ENCODE assay signal across 14 cellular contexts in genomic region chr15:85642693-85643058, GRCh38.
DNase-seq lines count a peak whose midpoint lies in the region; ATAC-seq and TF ChIP-seq lines count a peak whose summit lies in the region.
"Had no signal": no experiment of that assay in that cellular context is flagged by ENCODE, and none has a peak within 500 bp of the region (broad histone marks: within the 10 kb centered on the region; RNA-seq: fewer than 3 reads in every experiment).

No MANE protein-coding gene starts in this region.

- intact Hi-C loops in activated CD8-positive, alpha-beta T cell treated with anti-CD3 and anti-CD28 coated beads for 36 hours (cut with micrococcal nuclease) = no loop called here
- intact Hi-C loops in heart left ventricle (cut with DNase I) = loop anchor here in 1 of 10 donors (1.0 kb wide), 1 partner anchor 47 kb away; no protein-coding TSS in a partner anchor

- ATAC-seq in activated CD8-positive, alpha-beta T cell treated with anti-CD3 and anti-CD28 coated beads for 36 hours = no peak
- ATAC-seq in activated CD8-positive, alpha-beta T cell treated with anti-CD3 and anti-CD28 coated beads, Interleukin-2, amount 10 ng/mL, durations not matched to agents 7 days and 5 days = no peak
- ATAC-seq in heart left ventricle (peak; percentile 67 to 84 (median 80)), omental fat pad (ENCODE audit: low FRiP score) (peak; percentile 60)
- ATAC-seq: A549, K562 had no signal

- H3K36me3 ChIP-seq in heart left ventricle (peaks cover 0 to 80% (median 59%) of the 10 kb centered on the region in 9 donors), urinary bladder (ENCODE audit: insufficient read depth) (peaks cover 6% of the 10 kb centered on the region), brain microvascular endothelial cell (replicated peaks) (peaks cover 8% of the 10 kb centered on the region)

- H3K4me1 ChIP-seq in heart left ventricle (peaks cover 0 to 91% (median 56%) of the 10 kb centered on the region in 12 donors), urinary bladder (ENCODE audit: insufficient read depth) (no peaks in the 10 kb centered on the region)

- H3K9me3 ChIP-seq in heart left ventricle = no peaks in the 10 kb centered on the region
- H3K9me3 ChIP-seq: A549 had no signal

- no peaks in the 10 kb centered on the region for H3K9me3 Mint-ChIP-seq in activated CD8-positive, alpha-beta T cell treated with anti-CD3 and anti-CD28 coated beads for 36 hours
- H3K9me3 Mint-ChIP-seq in activated CD8-positive, alpha-beta T cell treated with anti-CD3 and anti-CD28 coated beads, Interleukin-2, amount 10 ng/mL, durations not matched to agents 7 days and 5 days (ENCODE audit: insufficient read depth) = no peaks in the 10 kb centered on the region
- H3K9me3 Mint-ChIP-seq: stimulated activated naive B cell treated with anti-CD40 and anti-IgM and Interleukin-4, amounts not matched to agents 10 μg/mL and 1 μg/mL and 100 μg/mL, for 72 hours had no signal

- H3K27ac Mint-ChIP-seq in activated CD8-positive, alpha-beta T cell treated with anti-CD3 and anti-CD28 coated beads for 36 hours = peak overlapping the region; percentile 5
- no peak overlapping the region for H3K27ac Mint-ChIP-seq in activated CD8-positive, alpha-beta T cell treated with anti-CD3 and anti-CD28 coated beads, Interleukin-2, amount 10 ng/mL, durations not matched to agents 7 days and 5 days
- H3K27ac Mint-ChIP-seq: activated CD4-positive, alpha-beta T cell treated with anti-CD3 and anti-CD28 coated beads, Interleukin-2, amount 10 ng/mL, durations not matched to agents 24 days and 14 days; stimulated activated naive B cell treated with anti-CD40 and anti-IgM and Interleukin-4, amounts not matched to agents 10 μg/mL and 1 μg/mL and 100 μg/mL, for 72 hours had no signal

- no peak for DNase-seq in activated CD8-positive, alpha-beta T cell treated with anti-CD3 and anti-CD28 coated beads for 36 hours
- DNase-seq in activated CD8-positive, alpha-beta T cell treated with anti-CD3 and anti-CD28 coated beads, Interleukin-2, amount 10 ng/mL, durations not matched to agents 7 days and 5 days = no peak
- peak; percentile 62 to 82 (median 77) for DNase-seq in heart left ventricle
- no peak for DNase-seq in omental fat pad (ENCODE audit: low spot score)
- no peak for DNase-seq in effector CD8-positive, alpha-beta T cell (lab: John Stamatoyannopoulos, UW)
- no peak for DNase-seq in GDM1 (lab: John Stamatoyannopoulos, UW)
- DNase-seq in brain microvascular endothelial cell = no peak
- DNase-seq: activated CD4-positive, alpha-beta T cell treated with anti-CD3 and anti-CD28 coated beads, Interleukin-2, amount 10 ng/mL, durations not matched to agents 24 days and 14 days; amniotic stem cell; SHP77 treated with DMSO at 0.1 percent for 48 hours; stimulated activated naive B cell treated with anti-CD40 and anti-IgM and Interleukin-4, amounts not matched to agents 10 μg/mL and 1 μg/mL and 100 μg/mL, for 72 hours had no signal

- no peaks in the 10 kb centered on the region for H3K27me3 Mint-ChIP-seq in activated CD8-positive, alpha-beta T cell treated with anti-CD3 and anti-CD28 coated beads for 36 hours
- no peaks in the 10 kb centered on the region for H3K27me3 Mint-ChIP-seq in activated CD8-positive, alpha-beta T cell treated with anti-CD3 and anti-CD28 coated beads, Interleukin-2, amount 10 ng/mL, durations not matched to agents 7 days and 5 days (ENCODE audit: low read depth)
- H3K27me3 Mint-ChIP-seq: activated CD4-positive, alpha-beta T cell treated with anti-CD3 and anti-CD28 coated beads, Interleukin-2, amount 10 ng/mL, durations not matched to agents 24 days and 14 days; stimulated activated naive B cell treated with anti-CD40 and anti-IgM and Interleukin-4, amounts not matched to agents 10 μg/mL and 1 μg/mL and 100 μg/mL, for 72 hours had no signal

- no peak for TF ChIP-seq CTCF in activated CD8-positive, alpha-beta T cell treated with anti-CD3 and anti-CD28 coated beads for 36 hours (IDR thresholded peaks at IDR 0.05)
- TF ChIP-seq CTCF in heart left ventricle (IDR thresholded peaks at IDR 0.05) = peak in 1 of 12 donors; percentile 7
- TF ChIP-seq CTCF in omental fat pad (IDR thresholded peaks at IDR 0.05) = no peak
- TF ChIP-seq CTCF in brain microvascular endothelial cell (IDR thresholded peaks at IDR 0.05; ENCODE audit: low read depth, low read length, missing control alignments) = no peak

- H3K4me3 ChIP-seq in heart left ventricle (peak overlapping the region in 6 of 12 donors; percentile 3 to 32 (median 15)), urinary bladder (ENCODE audit: low read depth, low read length) (no peak overlapping the region), brain microvascular endothelial cell (ENCODE audit: low read depth, low read length) (no peak overlapping the region)
- H3K4me3 ChIP-seq: A549, K562 had no signal

- in situ Hi-C loops in brain microvascular endothelial cell (cut with HindIII; ENCODE audit: low pct_ligation_motif_present, low sequenced_read_pairs) = no loop called here

- POLR2A ChIA-PET in activated CD8-positive, alpha-beta T cell treated with anti-CD3 and anti-CD28 coated beads for 36 hours (lab: Charles Lee) = interaction anchor here (1.0 to 1.3 kb wide), 4 partner anchors 9 to 142 kb away, joined by 3 to 4 read pairs (median 3); no protein-coding TSS in a partner anchor
- POLR2A ChIA-PET in activated CD8-positive, alpha-beta T cell treated with anti-CD3 and anti-CD28 coated beads, Interleukin-2, amount 10 ng/mL, durations not matched to agents 7 days and 5 days (lab: Charles Lee) = interaction anchor here (0.8 kb wide), 1 partner anchor 14 kb away, joined by 3 read pairs; no protein-coding TSS in a partner anchor

- CTCF ChIA-PET in activated CD8-positive, alpha-beta T cell treated with anti-CD3 and anti-CD28 coated beads for 36 hours (lab: Charles Lee) = interaction anchor here (1.0 kb wide), 1 partner anchor 10 kb away, joined by 3 read pairs; no protein-coding TSS in a partner anchor
- CTCF ChIA-PET in activated CD8-positive, alpha-beta T cell treated with anti-CD3 and anti-CD28 coated beads, Interleukin-2, amount 10 ng/mL, durations not matched to agents 7 days and 5 days (lab: Charles Lee) = no interaction called here

- H3K27ac ChIP-seq in heart left ventricle (peak overlapping the region; percentile 63 to 89 (median 74)), urinary bladder (ENCODE audit: low read depth) (peak overlapping the region; percentile 75), brain microvascular endothelial cell (no peak overlapping the region)
- H3K27ac ChIP-seq: A549 had no signal

- no peak overlapping the region for H3K4me3 Mint-ChIP-seq in activated CD8-positive, alpha-beta T cell treated with anti-CD3 and anti-CD28 coated beads for 36 hours
- no peak overlapping the region for H3K4me3 Mint-ChIP-seq in activated CD8-positive, alpha-beta T cell treated with anti-CD3 and anti-CD28 coated beads, Interleukin-2, amount 10 ng/mL, durations not matched to agents 7 days and 5 days
- H3K4me3 Mint-ChIP-seq: activated CD4-positive, alpha-beta T cell treated with anti-CD3 and anti-CD28 coated beads, Interleukin-2, amount 10 ng/mL, durations not matched to agents 24 days and 14 days; stimulated activated naive B cell treated with anti-CD40 and anti-IgM and Interleukin-4, amounts not matched to agents 10 μg/mL and 1 μg/mL and 100 μg/mL, for 72 hours had no signal

- no peak for TF ChIP-seq POLR2A in heart left ventricle (IDR thresholded peaks at IDR 0.05)

- H3K27me3 ChIP-seq in heart left ventricle = no peaks in the 10 kb centered on the region
- H3K27me3 ChIP-seq in brain microvascular endothelial cell (replicated peaks) = no peaks in the 10 kb centered on the region

- WGBS in heart left ventricle, 4 donors = 18 to 35% (median 25%) methylated on average over 6 of the region's 6 CpGs
- 14% methylated on average over 6 of the region's 6 CpGs for WGBS in urinary bladder

- peaks cover 35% of the 10 kb centered on the region for H3K36me3 Mint-ChIP-seq in activated CD8-positive, alpha-beta T cell treated with anti-CD3 and anti-CD28 coated beads for 36 hours (ENCODE audit: low read depth)
- H3K36me3 Mint-ChIP-seq in activated CD8-positive, alpha-beta T cell treated with anti-CD3 and anti-CD28 coated beads, Interleukin-2, amount 10 ng/mL, durations not matched to agents 7 days and 5 days (ENCODE audit: low read depth) = peaks cover 42% of the 10 kb centered on the region

- peaks cover 44% of the 10 kb centered on the region for H3K4me1 Mint-ChIP-seq in activated CD8-positive, alpha-beta T cell treated with anti-CD3 and anti-CD28 coated beads for 36 hours (ENCODE audit: low read depth)
- H3K4me1 Mint-ChIP-seq in activated CD8-positive, alpha-beta T cell treated with anti-CD3 and anti-CD28 coated beads, Interleukin-2, amount 10 ng/mL, durations not matched to agents 7 days and 5 days (ENCODE audit: low read depth) = peaks cover 33% of the 10 kb centered on the region

Comparison
In these comparisons a context has a peak if more than half of its experiments do, and no peak if none do; other contexts are left out.
1. ATAC-seq: peak in heart left ventricle (4 of 4) and omental fat pad (single experiment); none in activated CD8-positive, alpha-beta T cell treated with anti-CD3 and anti-CD28 coated beads for 36 hours (single experiment) and activated CD8-positive, alpha-beta T cell treated with anti-CD3 and anti-CD28 coated beads, Interleukin-2, amount 10 ng/mL, durations not matched to agents 7 days and 5 days (single experiment).
2. DNase-seq: peak in heart left ventricle (5 of 5); none in activated CD8-positive, alpha-beta T cell treated with anti-CD3 and anti-CD28 coated beads for 36 hours (single experiment), activated CD8-positive, alpha-beta T cell treated with anti-CD3 and anti-CD28 coated beads, Interleukin-2, amount 10 ng/mL, durations not matched to agents 7 days and 5 days (single experiment), omental fat pad (single experiment), effector CD8-positive, alpha-beta T cell (single experiment), GDM1 (single experiment) and brain microvascular endothelial cell (single experiment).